8 cellular contexts compared by ENCODE assay signal in genomic region chr5:114360816-114361723, GRCh38. TPM values are rescaled to one million over a fixed set of nuclear protein-coding genes. Genes with fewer than 3 reads are reported as not detected.
DNase-seq lines count a peak whose midpoint lies in the region; ATAC-seq and TF ChIP-seq lines count a peak whose summit lies in the region.

No MANE protein-coding gene starts in this region.

- in situ Hi-C loops in GM23248 (cut with MboI) = no loop called here

- no peaks in the 10 kb centered on the region for H4K20me1 ChIP-seq in GM23248 (ENCODE audit: insufficient read depth)

- H3K4me3 ChIP-seq in BJ (ENCODE audit: low read depth, low read length) (peak overlapping the region; percentile 62), kidney epithelial cell (ENCODE audit: low read depth, low read length) (peak overlapping the region; percentile 58), stomach smooth muscle (ENCODE audit: low read length in 2 of 2) (peak overlapping the region; percentile 72 to 83), GM23248 (no peak overlapping the region)

- no peaks in the 10 kb centered on the region for H3K9me3 ChIP-seq in stomach smooth muscle (ENCODE audit: control insufficient read depth in 2 of 2, low read length in 2 of 2)
- no peaks in the 10 kb centered on the region for H3K9me3 ChIP-seq in GM23248 (ENCODE audit: low read depth)

- no peak overlapping the region for H2AFZ ChIP-seq in GM23248

- H3K27me3 ChIP-seq in BJ (ENCODE audit: control insufficient read depth, insufficient read depth, low read length) = no peaks in the 10 kb centered on the region; the same call in none of the 2 replicates
- H3K27me3 ChIP-seq in kidney epithelial cell (ENCODE audit: control insufficient read depth, insufficient read depth, low read length) = peaks cover 45% of the 10 kb centered on the region
- H3K27me3 ChIP-seq in stomach smooth muscle (ENCODE audit: control insufficient read depth in 1 of 2, insufficient read depth in 2 of 2, low read length in 2 of 2) = peaks cover 2 to 25% of the 10 kb centered on the region in 2 donors
- H3K27me3 ChIP-seq in GM23248 (replicated peaks; ENCODE audit: insufficient read depth) = peaks cover 57% of the 10 kb centered on the region

- TF ChIP-seq CTCF in BJ (IDR thresholded peaks at IDR 0.05; ENCODE audit: insufficient read depth, low read depth, low read length) (peak; percentile 53), LNCAP (IDR thresholded peaks at IDR 0.05) (peak; percentile 47; the same call in 1 of the 2 replicates), kidney epithelial cell (IDR thresholded peaks at IDR 0.05; ENCODE audit: insufficient read depth, low read length, poor library complexity, severe bottlenecking) (no peak)

- H3F3A ChIP-seq in GM23248 (ENCODE audit: insufficient read depth) = no peaks in the 10 kb centered on the region

- CTCF ChIA-PET in BJ (lab: Yijun Ruan, JAX) = interaction anchor here (1.4 to 6.2 kb wide), 4 partner anchors 76 to 554 kb away, joined by 3 to 104 read pairs (median 4); no protein-coding TSS in a partner anchor

- DNase-seq in BJ (ENCODE audit: low read depth) (no peak), astrocyte of the hippocampus (ENCODE audit: low read depth, low spot score) (peak; percentile 27), kidney epithelial cell (ENCODE audit: low read depth) (no peak), GM23248 (no peak), NAMALWA (ENCODE audit: low spot score) (no peak)

- ATAC-seq in GM19351 (IDR thresholded peaks at IDR 0.05; ENCODE audit: unreplicated experiment) = peak; percentile 42

- peaks cover 23% of the 10 kb centered on the region for H3K4me1 ChIP-seq in stomach smooth muscle (ENCODE audit: control insufficient read depth, insufficient read depth, low read length)
- no peaks in the 10 kb centered on the region for H3K4me1 ChIP-seq in GM23248 (ENCODE audit: insufficient read depth)

- POLR2A ChIA-PET in BJ (lab: Charles Lee) = no interaction called here

- peak overlapping the region; percentile 18 for H3K27ac ChIP-seq in stomach smooth muscle (ENCODE audit: low read length)
- no peak overlapping the region for H3K27ac ChIP-seq in GM23248

- no peaks in the 10 kb centered on the region for H3K36me3 ChIP-seq in BJ (ENCODE audit: control insufficient read depth, insufficient read depth, low read length)
- no peaks in the 10 kb centered on the region for H3K36me3 ChIP-seq in kidney epithelial cell (ENCODE audit: control insufficient read depth, insufficient read depth, low read length)
- H3K36me3 ChIP-seq in stomach smooth muscle (ENCODE audit: control insufficient read depth in 2 of 2, insufficient read depth in 2 of 2, low read length in 2 of 2) = no peaks in the 10 kb centered on the region
- no peaks in the 10 kb centered on the region for H3K36me3 ChIP-seq in GM23248 (ENCODE audit: low read depth)

- H3K9ac ChIP-seq in stomach smooth muscle (ENCODE audit: low read length in 2 of 2) = peak overlapping the region in 1 of 2 donors; percentile 42
- H3K9ac ChIP-seq in GM23248 = no peak overlapping the region

- no peaks in the 10 kb centered on the region for H3K79me2 ChIP-seq in GM23248 (ENCODE audit: insufficient read depth)

- no peak overlapping the region for H3K4me2 ChIP-seq in GM23248 (ENCODE audit: unreplicated experiment)

- 1 to 2% methylated on average over 55 to 62 of the region's 78 CpGs for WGBS in GM23248 (ENCODE audit: low coverage in 1 of 2, low lambda C conversion rate in 2 of 2, missing lambda C conversion rate in 2 of 2), 2 experiments

- no peaks in the 10 kb centered on the region for H3K9me2 ChIP-seq in GM23248 (ENCODE audit: insufficient read depth)

RNA-seq across cellular contexts. Expression of gene KCNN2, which starts 0.8 kb away (rescaled TPM):
- polyA plus RNA-seq in BJ (2011; rRNA removed) (4.6 and 5.1 TPM in 2 replicates), GM23248 (2016; fragmentation: Nextera tagmentation; extraction: Ambion mirVana) (not detected in 2 replicates)
- 12.1 and 13.1 TPM in 2 replicates for polyA minus RNA-seq in BJ (2011; rRNA and poly(A)+ RNA removed)
- 0.88 and 1.7 TPM in 2 replicates for total RNA-seq in kidney epithelial cell
- not detected in 2 replicates for total RNA-seq in GM23248 (2014; rRNA removed; shearing (Covaris generic))
